In the genomic region with DNA sequence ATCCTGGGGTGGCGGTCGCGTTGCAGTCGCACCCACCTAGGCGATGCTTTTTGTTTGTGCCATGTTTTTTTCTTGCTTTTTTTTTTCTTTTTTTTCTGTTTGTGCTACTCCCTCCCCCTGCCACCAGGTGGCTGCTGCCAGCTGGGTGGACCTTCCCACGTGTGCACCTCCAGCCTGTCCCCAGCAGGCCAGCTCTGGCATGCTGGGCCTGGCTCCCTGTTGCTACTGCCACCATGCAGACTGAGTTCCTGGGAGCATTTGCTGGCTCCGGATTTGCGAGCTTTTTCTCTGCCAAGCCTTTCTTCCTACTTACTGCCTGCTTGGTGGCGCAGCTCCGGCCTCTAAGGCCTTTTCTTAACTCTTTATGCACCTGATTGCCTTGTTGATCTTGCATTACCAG, we compare ENCODE assay signal across 9 cellular contexts.
DNase-seq lines count a peak whose midpoint lies in the region; ATAC-seq, FAIRE-seq and TF ChIP-seq lines count a peak whose summit lies in the region.
"Had no signal": no experiment of that assay in that cellular context is flagged by ENCODE, and none has a peak within 500 bp of the region (broad histone marks: within the 10 kb centered on the region; RNA-seq: fewer than 3 reads in every experiment).

No MANE protein-coding gene starts in this region.

- H3K4me1 ChIP-seq in adrenal gland (replicated peaks in 1 of 2), result peaks cover 0 to 7% of the 10 kb centered on the region in 2 donors
- H3K4me1 ChIP-seq in left lung, result no peaks in the 10 kb centered on the region
- no peaks in the 10 kb centered on the region for H3K4me1 ChIP-seq in gastroesophageal sphincter

- CTCF ChIA-PET in activated CD4-positive, alpha-beta T cell treated with anti-CD3 and anti-CD28 coated beads for 36 hours (lab: Charles Lee), result interaction anchor here (0.6 to 1.4 kb wide), 2 partner anchors 36 to 137 kb away, joined by 3 read pairs; no protein-coding TSS in a partner anchor
- CTCF ChIA-PET in activated CD4-positive, alpha-beta T cell treated with anti-CD3 and anti-CD28 coated beads, Interleukin-2, amount 10 ng/mL, durations not matched to agents 7 days and 5 days (lab: Charles Lee), result no interaction called here

- H3K27me3 Mint-ChIP-seq in activated CD4-positive, alpha-beta T cell treated with anti-CD3 and anti-CD28 coated beads for 36 hours, result no peaks in the 10 kb centered on the region
- no peaks in the 10 kb centered on the region for H3K27me3 Mint-ChIP-seq in activated CD4-positive, alpha-beta T cell treated with anti-CD3 and anti-CD28 coated beads, Interleukin-2, amount 10 ng/mL, durations not matched to agents 7 days and 5 days

- no peak overlapping the region for H3K27ac ChIP-seq in adrenal gland
- H3K27ac ChIP-seq in left lung, result no peak overlapping the region
- no peak overlapping the region for H3K27ac ChIP-seq in gastroesophageal sphincter

- H3K36me3 Mint-ChIP-seq in activated CD4-positive, alpha-beta T cell treated with anti-CD3 and anti-CD28 coated beads for 36 hours (ENCODE audit: low read depth), result no peaks in the 10 kb centered on the region
- no peaks in the 10 kb centered on the region for H3K36me3 Mint-ChIP-seq in activated CD4-positive, alpha-beta T cell treated with anti-CD3 and anti-CD28 coated beads, Interleukin-2, amount 10 ng/mL, durations not matched to agents 7 days and 5 days (ENCODE audit: low read depth)

- H3K27me3 ChIP-seq in adrenal gland (no peaks in the 10 kb centered on the region), left lung (no peaks in the 10 kb centered on the region), gastroesophageal sphincter (no peaks in the 10 kb centered on the region)

- no peaks in the 10 kb centered on the region for H3K9me3 ChIP-seq in adrenal gland (replicated peaks in 1 of 3)
- H3K9me3 ChIP-seq in left lung, result no peaks in the 10 kb centered on the region
- H3K9me3 ChIP-seq in gastroesophageal sphincter, result no peaks in the 10 kb centered on the region

- peaks cover 4% of the 10 kb centered on the region for H3K9me3 Mint-ChIP-seq in activated CD4-positive, alpha-beta T cell treated with anti-CD3 and anti-CD28 coated beads for 36 hours (ENCODE audit: low read depth)
- H3K9me3 Mint-ChIP-seq in activated CD4-positive, alpha-beta T cell treated with anti-CD3 and anti-CD28 coated beads, Interleukin-2, amount 10 ng/mL, durations not matched to agents 7 days and 5 days, result peaks cover 6% of the 10 kb centered on the region

- no peak overlapping the region for H3K27ac Mint-ChIP-seq in activated CD4-positive, alpha-beta T cell treated with anti-CD3 and anti-CD28 coated beads for 36 hours
- H3K27ac Mint-ChIP-seq in activated CD4-positive, alpha-beta T cell treated with anti-CD3 and anti-CD28 coated beads, Interleukin-2, amount 10 ng/mL, durations not matched to agents 7 days and 5 days, result no peak overlapping the region

- no peaks in the 10 kb centered on the region for H3K36me3 ChIP-seq in adrenal gland (replicated peaks in 1 of 2)
- no peaks in the 10 kb centered on the region for H3K36me3 ChIP-seq in left lung
- no peaks in the 10 kb centered on the region for H3K36me3 ChIP-seq in gastroesophageal sphincter

- DNase-seq in activated CD4-positive, alpha-beta T cell treated with anti-CD3 and anti-CD28 coated beads for 36 hours, result peak; percentile 33
- no peak for DNase-seq in activated CD4-positive, alpha-beta T cell treated with anti-CD3 and anti-CD28 coated beads, Interleukin-2, amount 10 ng/mL, durations not matched to agents 7 days and 5 days
- DNase-seq in HTR-8/SVneo (ENCODE audit: insufficient read length, low spot score) (peak; percentile 7), adrenal gland (peak in 6 of 7 donors; percentile 24 to 56 (median 38)), left lung (peak in 1 of 2 donors; percentile 42), lower leg skin (ENCODE audit: low spot score in 2 of 2) (no peak)

- 48 to 52% (median 49%) methylated on average over 10 of the region's 10 CpGs for WGBS in adrenal gland, 4 donors
- 43 to 51% methylated on average over 10 of the region's 10 CpGs for WGBS in lower leg skin, 2 donors
- 6 to 57% methylated on average over 4 to 6 of the region's 10 CpGs for WGBS in gastroesophageal sphincter (ENCODE audit: low coverage in 1 of 2), 2 donors

- H3K4me3 Mint-ChIP-seq in activated CD4-positive, alpha-beta T cell treated with anti-CD3 and anti-CD28 coated beads for 36 hours, result no peak overlapping the region
- H3K4me3 Mint-ChIP-seq in activated CD4-positive, alpha-beta T cell treated with anti-CD3 and anti-CD28 coated beads, Interleukin-2, amount 10 ng/mL, durations not matched to agents 7 days and 5 days, result no peak overlapping the region

- ATAC-seq in activated CD4-positive, alpha-beta T cell treated with anti-CD3 and anti-CD28 coated beads for 36 hours, result peak; percentile 47
- ATAC-seq in GM21723 (IDR thresholded peaks at IDR 0.05; ENCODE audit: unreplicated experiment) (peak; percentile 83), left lung (peak; percentile 66), gastroesophageal sphincter (no peak)

- no peak overlapping the region for H3K4me3 ChIP-seq in adrenal gland
- H3K4me3 ChIP-seq in left lung, result no peak overlapping the region
- H3K4me3 ChIP-seq in lower leg skin (ENCODE audit: low read depth, poor library complexity, severe bottlenecking), result no peak overlapping the region
- no peak overlapping the region for H3K4me3 ChIP-seq in gastroesophageal sphincter

- no peaks in the 10 kb centered on the region for H3K4me1 Mint-ChIP-seq in activated CD4-positive, alpha-beta T cell treated with anti-CD3 and anti-CD28 coated beads for 36 hours
- no peaks in the 10 kb centered on the region for H3K4me1 Mint-ChIP-seq in activated CD4-positive, alpha-beta T cell treated with anti-CD3 and anti-CD28 coated beads, Interleukin-2, amount 10 ng/mL, durations not matched to agents 7 days and 5 days

- TF ChIP-seq EP300 in gastroesophageal sphincter (IDR thresholded peaks at IDR 0.05), result no peak

- no peak for FAIRE-seq in HTR-8/SVneo (lab: Jason Lieb, UNC)
- FAIRE-seq: endometrium had no signal

- TF ChIP-seq CTCF in adrenal gland (IDR thresholded peaks at IDR 0.05) (peak; percentile 9 to 48 (median 37)), left lung (IDR thresholded peaks at IDR 0.05) (no peak), lower leg skin (IDR thresholded peaks at IDR 0.05) (no peak), gastroesophageal sphincter (IDR thresholded peaks at IDR 0.05) (peak in 1 of 4 experiments; percentile 28)

- intact Hi-C loops in activated CD4-positive, alpha-beta T cell treated with anti-CD3 and anti-CD28 coated beads for 36 hours (cut with DNase I, micrococcal nuclease), result loop anchor here in 1 of 2 experiments (5.0 kb wide), 1 partner anchor 620 kb away; no protein-coding TSS in a partner anchor
- intact Hi-C loops in adrenal gland (cut with DNase I), result no loop called here
- intact Hi-C loops in left lung (cut with DNase I), result no loop called here
- intact Hi-C loops in lower leg skin (cut with DNase I; ENCODE audit: low total_unique reads), result no loop called here

- POLR2A ChIA-PET in activated CD4-positive, alpha-beta T cell treated with anti-CD3 and anti-CD28 coated beads for 36 hours (lab: Charles Lee), result no interaction called here
- POLR2A ChIA-PET in activated CD4-positive, alpha-beta T cell treated with anti-CD3 and anti-CD28 coated beads, Interleukin-2, amount 10 ng/mL, durations not matched to agents 7 days and 5 days (lab: Charles Lee), result no interaction called here

- TF ChIP-seq POLR2A in adrenal gland (IDR thresholded peaks at IDR 0.05) (no peak), lower leg skin (IDR thresholded peaks at IDR 0.05) (no peak), gastroesophageal sphincter (IDR thresholded peaks at IDR 0.05) (no peak)

Comparison
In these comparisons a context has a peak if more than half of its experiments do, and no peak if none do; other contexts are left out.
1. DNase-seq: peak in activated CD4-positive, alpha-beta T cell treated with anti-CD3 and anti-CD28 coated beads for 36 hours (single experiment), HTR-8/SVneo (single experiment) and adrenal gland (6 of 7); none in activated CD4-positive, alpha-beta T cell treated with anti-CD3 and anti-CD28 coated beads, Interleukin-2, amount 10 ng/mL, durations not matched to agents 7 days and 5 days (single experiment) and lower leg skin (0 of 2).
2. CTCF ChIP-seq: peak in adrenal gland (6 of 6); none in left lung (0 of 2) and lower leg skin (0 of 3).